ENCODE assay signal across 9 cellular contexts in genomic region chrX:85109235-85109634, GRCh38.
DNase-seq lines count a peak whose midpoint lies in the region; ATAC-seq and TF ChIP-seq lines count a peak whose summit lies in the region.
"Had no signal": no experiment of that assay in that cellular context is flagged by ENCODE, and none has a peak within 500 bp of the region (broad histone marks: within the 10 kb centered on the region; RNA-seq: fewer than 3 reads in every experiment).

No MANE protein-coding gene starts in this region.

- WGBS in mesenchymal stem cell = 50% methylated on average over 8 of the region's 8 CpGs
- 54 to 65% methylated on average over 8 of the region's 8 CpGs for WGBS in lower leg skin, 2 donors

- peak; percentile 66 for ATAC-seq in GM21723 (IDR thresholded peaks at IDR 0.05; ENCODE audit: unreplicated experiment)
- no peak for ATAC-seq in GM19328 (IDR thresholded peaks at IDR 0.05; ENCODE audit: unreplicated experiment)
- ATAC-seq: activated naive CD4-positive, alpha-beta T cell treated with anti-CD3 and anti-CD28 coated beads, Interleukin-2, amount 50 U/mL, for 72 hours had no signal

- H3K27ac ChIP-seq in SJCRH30 (no peak overlapping the region), mesenchymal stem cell (ENCODE audit: low read length, poor library complexity, severe bottlenecking) (no peak overlapping the region)

- no peak overlapping the region for H2AFZ ChIP-seq in mesenchymal stem cell (ENCODE audit: low read depth, low read length)

- intact Hi-C loops in lower leg skin (cut with DNase I; ENCODE audit: low total_unique reads) = no loop called here

- H3K79me1 ChIP-seq in mesenchymal stem cell (replicated peaks; ENCODE audit: low read length, poor library complexity, severe bottlenecking) = no peaks in the 10 kb centered on the region

- no peak overlapping the region for H3K18ac ChIP-seq in mesenchymal stem cell (ENCODE audit: low read depth in 1 of 2, low read length in 2 of 2)

- H4K8ac ChIP-seq in mesenchymal stem cell (ENCODE audit: low read length) = no peak overlapping the region

- H3K36me3 ChIP-seq in SJCRH30 = no peaks in the 10 kb centered on the region
- H3K36me3 ChIP-seq in mesenchymal stem cell (ENCODE audit: control insufficient read depth in 1 of 2, insufficient read depth in 2 of 2, low read depth in 1 of 2, low read length in 2 of 2) = no peaks in the 10 kb centered on the region

- TF ChIP-seq CTCF in lower leg skin (IDR thresholded peaks at IDR 0.05) = no peak

- H3K4ac ChIP-seq in mesenchymal stem cell (ENCODE audit: low read depth in 1 of 2, low read length in 2 of 2) = no peak overlapping the region

- H3K4me3 ChIP-seq in SJCRH30 = no peak overlapping the region
- no peak overlapping the region for H3K4me3 ChIP-seq in mesenchymal stem cell (ENCODE audit: insufficient read depth in 1 of 2, low read depth in 1 of 2, low read length in 2 of 2)
- no peak overlapping the region for H3K4me3 ChIP-seq in lower leg skin (ENCODE audit: low read depth, poor library complexity, severe bottlenecking)

- H3K14ac ChIP-seq in mesenchymal stem cell (ENCODE audit: low read length in 2 of 2) = no peak overlapping the region

- no peak overlapping the region for H4K91ac ChIP-seq in mesenchymal stem cell (ENCODE audit: low read length)

- H3K9ac ChIP-seq in mesenchymal stem cell (ENCODE audit: low read length) = no peak overlapping the region

- H3K4me1 ChIP-seq in SJCRH30 (no peaks in the 10 kb centered on the region), mesenchymal stem cell (ENCODE audit: control insufficient read depth, insufficient read depth, low read depth, low read length) (no peaks in the 10 kb centered on the region)

- no peak overlapping the region for H2BK15ac ChIP-seq in mesenchymal stem cell (ENCODE audit: low read depth, poor library complexity, severe bottlenecking)

- no peak overlapping the region for H3K23ac ChIP-seq in mesenchymal stem cell (ENCODE audit: low read length in 2 of 2)

- no peak overlapping the region for H2BK12ac ChIP-seq in mesenchymal stem cell (ENCODE audit: low read length in 2 of 2)

- DNase-seq in DMS53 treated with DMSO at 0.1 percent for 48 hours (lab: John Stamatoyannopoulos, UW; ENCODE audit: unreplicated experiment) (peak; percentile 21), SJCRH30 (peak; percentile 11 to 35), iris pigment epithelial cell (ENCODE audit: low read depth) (peak; percentile 8), HuH-7.5 (ENCODE audit: low spot score) (no peak), mesenchymal stem cell (no peak), lower leg skin (ENCODE audit: low spot score in 2 of 2) (no peak)

- H3K9me3 ChIP-seq in SJCRH30 (replicated peaks) (no peaks in the 10 kb centered on the region), mesenchymal stem cell (ENCODE audit: control insufficient read depth, low read length) (no peaks in the 10 kb centered on the region)

- no peak overlapping the region for H2BK120ac ChIP-seq in mesenchymal stem cell (ENCODE audit: low read depth, low read length)

- TF ChIP-seq POLR2A in lower leg skin (IDR thresholded peaks at IDR 0.05) = no peak

- H2AK5ac ChIP-seq in mesenchymal stem cell (ENCODE audit: low read length, severe bottlenecking) = no peak overlapping the region

- H2BK5ac ChIP-seq in mesenchymal stem cell (ENCODE audit: low read depth, low read length, poor library complexity, severe bottlenecking) = no peak overlapping the region

- no peaks in the 10 kb centered on the region for H3K27me3 ChIP-seq in SJCRH30
- peaks cover 0 to 5% of the 10 kb centered on the region in 2 experiments for H3K27me3 ChIP-seq in mesenchymal stem cell (ENCODE audit: control insufficient read depth in 1 of 2, insufficient read depth in 1 of 2, low read length in 2 of 2)

- no peak overlapping the region for H3K4me2 ChIP-seq in mesenchymal stem cell (ENCODE audit: low read length, poor library complexity, severe bottlenecking)

Comparison
In these comparisons a context has a peak if more than half of its experiments do, and no peak if none do; other contexts are left out.
1. DNase-seq: peak in DMS53 treated with DMSO at 0.1 percent for 48 hours (single experiment), SJCRH30 (2 of 2) and iris pigment epithelial cell (single experiment); none in HuH-7.5 (single experiment), mesenchymal stem cell (single experiment) and lower leg skin (0 of 2).